In genomic region chr17:15456972-15457722, GRCh38 we compare ENCODE assay signal across 8 cellular contexts. TPM values are rescaled to one million over a fixed set of nuclear protein-coding genes. Genes with fewer than 3 reads are reported as not detected.
A peak's percentile ranks its signal among the peaks of the same experiment; 100 is the strongest.
DNase-seq lines count a peak whose midpoint lies in the region; TF ChIP-seq lines count a peak whose summit lies in the region.

No MANE protein-coding gene starts in this region.

- H3K4me3 Mint-ChIP-seq in neural crest cell = peak overlapping the region; percentile 28
- H3K4me3 Mint-ChIP-seq in CD4-positive, alpha-beta memory T cell = no peak overlapping the region

- no peaks in the 10 kb centered on the region for H3K27me3 ChIP-seq in fibroblast of lung (ENCODE audit: control insufficient read depth, insufficient read depth, low read length)
- H3K27me3 ChIP-seq in CD4-positive, alpha-beta memory T cell (ENCODE audit: insufficient read depth, low read length) = no peaks in the 10 kb centered on the region

- H3K79me2 ChIP-seq in fibroblast of lung (ENCODE audit: control insufficient read depth, insufficient read depth, low read length) = no peaks in the 10 kb centered on the region

- H4K20me1 ChIP-seq in fibroblast of lung (ENCODE audit: control insufficient read depth, extremely low read depth, insufficient read depth, low read length) = no peaks in the 10 kb centered on the region

- peak overlapping the region; percentile 64 for H3K4me2 ChIP-seq in fibroblast of lung (ENCODE audit: extremely low read depth, insufficient read depth, low read length)

- CTCF ChIA-PET in CD4-positive, alpha-beta memory T cell (lab: Charles Lee; ENCODE audit: partially characterized antibody) = no interaction called here

- peaks cover 4% of the 10 kb centered on the region for H3K9me3 Mint-ChIP-seq in neural crest cell
- peaks cover 0 to 14% (median 6%) of the 10 kb centered on the region in 8 donors for H3K9me3 Mint-ChIP-seq in CD4-positive, alpha-beta memory T cell

- intact Hi-C loops in CD4-positive, alpha-beta memory T cell (cut with micrococcal nuclease) = no loop called here

- H3K27ac ChIP-seq in fibroblast of lung (ENCODE audit: insufficient read depth, low read length) = peak overlapping the region; percentile 60
- H3K27ac ChIP-seq in CD4-positive, alpha-beta memory T cell (ENCODE audit: low read depth, low read length) = no peak overlapping the region

- peak; percentile 67 for TF ChIP-seq CTCF in AG09319 (IDR thresholded peaks at IDR 0.05; ENCODE audit: low read depth, low read length)
- TF ChIP-seq CTCF in fibroblast of lung (conservative IDR thresholded peaks at IDR 0.05 in 1 of 2, IDR thresholded peaks at IDR 0.05 in 1 of 2; ENCODE audit: low read depth in 1 of 2, low read length in 2 of 2) = peak; percentile 63 to 71
- TF ChIP-seq CTCF in neural crest cell (conservative IDR thresholded peaks at IDR 0.05) = no peak

- H3K9me3 ChIP-seq in fibroblast of lung (ENCODE audit: control insufficient read depth, insufficient read depth, low read depth, low read length) = no peaks in the 10 kb centered on the region
- no peaks in the 10 kb centered on the region for H3K9me3 ChIP-seq in CD4-positive, alpha-beta memory T cell (ENCODE audit: control insufficient read depth in 1 of 2, low read length in 2 of 2)

- no peaks in the 10 kb centered on the region for H3K36me3 ChIP-seq in fibroblast of lung (ENCODE audit: control insufficient read depth, insufficient read depth, low read length)
- H3K36me3 ChIP-seq in CD4-positive, alpha-beta memory T cell (ENCODE audit: insufficient read depth, low read length) = no peaks in the 10 kb centered on the region

- H2AFZ ChIP-seq in fibroblast of lung (ENCODE audit: low read length) = no peak overlapping the region

- peaks cover 38% of the 10 kb centered on the region for H3K4me1 Mint-ChIP-seq in neural crest cell
- no peaks in the 10 kb centered on the region for H3K4me1 Mint-ChIP-seq in CD4-positive, alpha-beta memory T cell

- POLR2A ChIA-PET in CD4-positive, alpha-beta memory T cell (lab: Charles Lee; ENCODE audit: partially characterized antibody) = no interaction called here

- H3K4me3 ChIP-seq in fibroblast of lung (replicated peaks in 1 of 4; ENCODE audit: control extremely low read depth in 1 of 4, insufficient read depth in 1 of 4, low read depth in 3 of 4, low read length in 4 of 4) = peak overlapping the region in 2 of 4 experiments; percentile 1 to 16
- no peak overlapping the region for H3K4me3 ChIP-seq in CD4-positive, alpha-beta memory T cell (ENCODE audit: low read length in 2 of 2)

- no peak overlapping the region for H3K9ac ChIP-seq in fibroblast of lung (ENCODE audit: insufficient read depth, low read length)

- no peaks in the 10 kb centered on the region for H3K27me3 Mint-ChIP-seq in neural crest cell (ENCODE audit: low read depth)
- no peaks in the 10 kb centered on the region for H3K27me3 Mint-ChIP-seq in CD4-positive, alpha-beta memory T cell

- H3K27ac Mint-ChIP-seq in neural crest cell (ENCODE audit: unreplicated experiment) = peak overlapping the region; percentile 89
- H3K27ac Mint-ChIP-seq in CD4-positive, alpha-beta memory T cell = peak overlapping the region in 1 of 7 donors; percentile 37

- peaks cover 19% of the 10 kb centered on the region for H3K36me3 Mint-ChIP-seq in neural crest cell (ENCODE audit: low read depth)
- H3K36me3 Mint-ChIP-seq in CD4-positive, alpha-beta memory T cell = peaks cover 50 to 72% of the 10 kb centered on the region in 2 donors

- H3K4me1 ChIP-seq in fibroblast of lung (ENCODE audit: control insufficient read depth, extremely low read depth, insufficient read depth, low read length) = peaks cover 17% of the 10 kb centered on the region
- H3K4me1 ChIP-seq in CD4-positive, alpha-beta memory T cell (ENCODE audit: insufficient read depth, low read length) = no peaks in the 10 kb centered on the region

- DNase-seq in AG09319 (ENCODE audit: extremely low read depth, low read depth) (peak; percentile 90), NCI-H2171 treated with DMSO at 0.1 percent for 48 hours (lab: John Stamatoyannopoulos, UW) (peak; percentile 83), fibroblast of lung (ENCODE audit: low read depth in 2 of 2) (peak; percentile 87 to 91), neural crest cell (ENCODE audit: low read depth, low spot score) (no peak), NCI-H1048 (lab: John Stamatoyannopoulos, UW) (no peak), GM19238 (ENCODE audit: insufficient read length, low spot score) (no peak)
- DNase-seq in CD4-positive, alpha-beta memory T cell = no peak
- no peak for DNase-seq in stimulated activated CD4-positive, alpha-beta T cell treated with anti-CD3 and anti-CD28 coated beads, Interleukin-12 subunit alpha, Interleukin-12 subunit beta, amount 100 ng/mL, for 4 hours

RNA-seq across cellular contexts. Expression of gene CDRT4, which starts 10.3 kb away (rescaled TPM):
- 0.77 and 2.3 TPM in 2 replicates for total RNA-seq in fibroblast of lung
- 0.19 and 0.49 TPM in 2 replicates for polyA plus RNA-seq in fibroblast of lung
- 0.56 TPM in 1 of 2 replicates, not detected in the other for polyA plus RNA-seq in fibroblast of lung (2012)
- 4.2 and 4.9 TPM in 2 replicates for polyA minus RNA-seq in fibroblast of lung (ENCODE audit: low replicate concordance)
- total RNA-seq in neural crest cell = 2.4 and 2.8 TPM in 2 replicates
- total RNA-seq in CD4-positive, alpha-beta memory T cell = 10 to 100 TPM in 1 of 2 experiments, 1 to 10 TPM in 1; 9.6 to 17.3 TPM
- polyA plus RNA-seq in CD4-positive, alpha-beta memory T cell = 1 to 10 TPM; 1.9 to 2.0 TPM

Comparison
In these comparisons a context has a peak if more than half of its experiments do, and no peak if none do; other contexts are left out.
1. DNase-seq: peak in AG09319 (single experiment), NCI-H2171 treated with DMSO at 0.1 percent for 48 hours (single experiment) and fibroblast of lung (2 of 2); none in neural crest cell (single experiment), NCI-H1048 (single experiment), CD4-positive, alpha-beta memory T cell (0 of 5), GM19238 (single experiment) and stimulated activated CD4-positive, alpha-beta T cell treated with anti-CD3 and anti-CD28 coated beads, Interleukin-12 subunit alpha, Interleukin-12 subunit beta, amount 100 ng/mL, for 4 hours (single experiment).